ENCODE assay signal across 1 cellular context in the genomic region with DNA sequence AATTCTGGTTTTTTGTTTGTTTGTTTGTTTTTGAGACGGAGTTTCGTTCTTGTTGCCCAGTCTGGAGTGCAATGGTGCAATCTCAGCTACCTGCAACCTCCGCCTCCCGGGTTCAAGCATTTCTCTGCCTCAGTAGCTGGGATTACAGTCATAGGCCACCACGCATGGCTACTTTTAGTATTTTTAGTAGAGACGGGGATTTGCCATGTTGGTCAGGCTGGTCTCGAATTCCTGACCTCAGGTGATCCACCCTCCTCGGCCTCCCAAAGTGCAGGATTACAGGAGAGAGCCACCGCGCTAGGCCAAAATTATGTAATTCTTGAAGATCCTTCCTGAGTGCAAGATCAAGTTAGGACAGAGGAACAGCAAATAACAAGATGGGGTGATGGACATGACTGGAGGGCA.
TF ChIP-seq lines count a peak whose summit lies in the region.

No MANE protein-coding gene starts in this region.

TF ChIP-seq in HepG2, 621 proteins besides CTCF, POLR2A, EP300 and RAD21 (continued from another document and continues in another):
- no peak for TF ChIP-seq CREB1 (IDR thresholded peaks at IDR 0.05)
- peak; percentile 7; the same call in 1 of the 2 replicates for TF ChIP-seq CREB1 (CRISPR knock-in tag; IDR thresholded peaks at IDR 0.05)
- no peak; the same call in 1 of the 2 replicates for TF ChIP-seq KLF11 (CRISPR knock-in tag; IDR thresholded peaks at IDR 0.05)
- no peak for TF ChIP-seq HNRNPK (IDR thresholded peaks at IDR 0.05; ENCODE audit: low read depth, low read length, poor library complexity, severe bottlenecking)
- TF ChIP-seq CBX2 (IDR thresholded peaks at IDR 0.05; ENCODE audit: low read depth, low read length) = no peak
- no peak for TF ChIP-seq CBX2 (CRISPR knock-in tag; IDR thresholded peaks at IDR 0.05; ENCODE audit: low read depth)
- no peak for TF ChIP-seq ZBTB46 (CRISPR knock-in tag; IDR thresholded peaks at IDR 0.05; ENCODE audit: borderline replicate concordance)
- no peak for TF ChIP-seq ESRRA (CRISPR knock-in tag; IDR thresholded peaks at IDR 0.05; ENCODE audit: low read depth)
- 0 out of 2 replicates have a peak, but pooled peaks have one; percentile 4 for TF ChIP-seq ZNF30 (CRISPR knock-in tag; IDR thresholded peaks at IDR 0.05)
- TF ChIP-seq, protein P1, sequence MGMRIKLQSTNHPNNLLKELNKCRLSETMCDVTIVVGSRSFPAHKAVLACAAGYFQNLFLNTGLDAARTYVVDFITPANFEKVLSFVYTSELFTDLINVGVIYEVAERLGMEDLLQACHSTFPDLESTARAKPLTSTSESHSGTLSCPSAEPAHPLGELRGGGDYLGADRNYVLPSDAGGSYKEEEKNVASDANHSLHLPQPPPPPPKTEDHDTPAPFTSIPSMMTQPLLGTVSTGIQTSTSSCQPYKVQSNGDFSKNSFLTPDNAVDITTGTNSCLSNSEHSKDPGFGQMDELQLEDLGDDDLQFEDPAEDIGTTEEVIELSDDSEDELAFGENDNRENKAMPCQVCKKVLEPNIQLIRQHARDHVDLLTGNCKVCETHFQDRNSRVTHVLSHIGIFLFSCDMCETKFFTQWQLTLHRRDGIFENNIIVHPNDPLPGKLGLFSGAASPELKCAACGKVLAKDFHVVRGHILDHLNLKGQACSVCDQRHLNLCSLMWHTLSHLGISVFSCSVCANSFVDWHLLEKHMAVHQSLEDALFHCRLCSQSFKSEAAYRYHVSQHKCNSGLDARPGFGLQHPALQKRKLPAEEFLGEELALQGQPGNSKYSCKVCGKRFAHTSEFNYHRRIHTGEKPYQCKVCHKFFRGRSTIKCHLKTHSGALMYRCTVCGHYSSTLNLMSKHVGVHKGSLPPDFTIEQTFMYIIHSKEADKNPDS (CRISPR knock-in tag; IDR thresholded peaks at IDR 0.05) = no peak
- TF ChIP-seq ZNF337 (CRISPR knock-in tag; IDR thresholded peaks at IDR 0.05; ENCODE audit: borderline replicate concordance, low read depth) = peak; percentile 35; the same call in 1 of the 2 replicates
- TF ChIP-seq, protein P2, sequence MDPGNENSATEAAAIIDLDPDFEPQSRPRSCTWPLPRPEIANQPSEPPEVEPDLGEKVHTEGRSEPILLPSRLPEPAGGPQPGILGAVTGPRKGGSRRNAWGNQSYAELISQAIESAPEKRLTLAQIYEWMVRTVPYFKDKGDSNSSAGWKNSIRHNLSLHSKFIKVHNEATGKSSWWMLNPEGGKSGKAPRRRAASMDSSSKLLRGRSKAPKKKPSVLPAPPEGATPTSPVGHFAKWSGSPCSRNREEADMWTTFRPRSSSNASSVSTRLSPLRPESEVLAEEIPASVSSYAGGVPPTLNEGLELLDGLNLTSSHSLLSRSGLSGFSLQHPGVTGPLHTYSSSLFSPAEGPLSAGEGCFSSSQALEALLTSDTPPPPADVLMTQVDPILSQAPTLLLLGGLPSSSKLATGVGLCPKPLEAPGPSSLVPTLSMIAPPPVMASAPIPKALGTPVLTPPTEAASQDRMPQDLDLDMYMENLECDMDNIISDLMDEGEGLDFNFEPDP (CRISPR knock-in tag; conservative IDR thresholded peaks at IDR 0.05) = no peak
- TF ChIP-seq E2F5 (CRISPR knock-in tag; conservative IDR thresholded peaks at IDR 0.05) = no peak
- no peak for TF ChIP-seq PHF21A (CRISPR knock-in tag; IDR thresholded peaks at IDR 0.05)
- TF ChIP-seq, protein P3, sequence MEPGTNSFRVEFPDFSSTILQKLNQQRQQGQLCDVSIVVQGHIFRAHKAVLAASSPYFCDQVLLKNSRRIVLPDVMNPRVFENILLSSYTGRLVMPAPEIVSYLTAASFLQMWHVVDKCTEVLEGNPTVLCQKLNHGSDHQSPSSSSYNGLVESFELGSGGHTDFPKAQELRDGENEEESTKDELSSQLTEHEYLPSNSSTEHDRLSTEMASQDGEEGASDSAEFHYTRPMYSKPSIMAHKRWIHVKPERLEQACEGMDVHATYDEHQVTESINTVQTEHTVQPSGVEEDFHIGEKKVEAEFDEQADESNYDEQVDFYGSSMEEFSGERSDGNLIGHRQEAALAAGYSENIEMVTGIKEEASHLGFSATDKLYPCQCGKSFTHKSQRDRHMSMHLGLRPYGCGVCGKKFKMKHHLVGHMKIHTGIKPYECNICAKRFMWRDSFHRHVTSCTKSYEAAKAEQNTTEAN (CRISPR knock-in tag; conservative IDR thresholded peaks at IDR 0.05) = no peak
- 0 out of 2 replicates have a peak, but pooled peaks have one; percentile 6 for TF ChIP-seq ZNF670 (CRISPR knock-in tag; IDR thresholded peaks at IDR 0.05; ENCODE audit: borderline replicate concordance)
- TF ChIP-seq RBFOX2 (IDR thresholded peaks at IDR 0.05; ENCODE audit: low read depth, low read length) = no peak
- TF ChIP-seq TBX3 (IDR thresholded peaks at IDR 0.05; ENCODE audit: borderline replicate concordance) = no peak
- no peak for TF ChIP-seq ZNF570 (CRISPR knock-in tag; IDR thresholded peaks at IDR 0.05; ENCODE audit: borderline replicate concordance)
- TF ChIP-seq, protein P4, sequence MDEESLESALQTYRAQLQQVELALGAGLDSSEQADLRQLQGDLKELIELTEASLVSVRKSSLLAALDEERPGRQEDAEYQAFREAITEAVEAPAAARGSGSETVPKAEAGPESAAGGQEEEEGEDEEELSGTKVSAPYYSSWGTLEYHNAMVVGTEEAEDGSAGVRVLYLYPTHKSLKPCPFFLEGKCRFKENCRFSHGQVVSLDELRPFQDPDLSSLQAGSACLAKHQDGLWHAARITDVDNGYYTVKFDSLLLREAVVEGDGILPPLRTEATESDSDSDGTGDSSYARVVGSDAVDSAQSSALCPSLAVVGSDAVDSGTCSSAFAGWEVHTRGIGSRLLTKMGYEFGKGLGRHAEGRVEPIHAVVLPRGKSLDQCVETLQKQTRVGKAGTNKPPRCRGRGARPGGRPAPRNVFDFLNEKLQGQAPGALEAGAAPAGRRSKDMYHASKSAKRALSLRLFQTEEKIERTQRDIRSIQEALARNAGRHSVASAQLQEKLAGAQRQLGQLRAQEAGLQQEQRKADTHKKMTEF (CRISPR knock-in tag; IDR thresholded peaks at IDR 0.05) = no peak
- peak; percentile 27; the same call in 1 of the 2 replicates for TF ChIP-seq HDAC2 (CRISPR knock-in tag; IDR thresholded peaks at IDR 0.05)
- no peak for TF ChIP-seq SP4 (CRISPR knock-in tag; IDR thresholded peaks at IDR 0.05)
- 0 out of 2 replicates have a peak, but pooled peaks have one; percentile 4 for TF ChIP-seq ARID2 (CRISPR knock-in tag; IDR thresholded peaks at IDR 0.05; ENCODE audit: borderline replicate concordance)
- no peak for TF ChIP-seq MAFG (CRISPR knock-in tag; IDR thresholded peaks at IDR 0.05)
- TF ChIP-seq REPIN1 (CRISPR knock-in tag; IDR thresholded peaks at IDR 0.05; ENCODE audit: borderline replicate concordance, low read depth) = no peak
- no peak for TF ChIP-seq ZNF451 (CRISPR knock-in tag; IDR thresholded peaks at IDR 0.05)
- TF ChIP-seq, protein P5, sequence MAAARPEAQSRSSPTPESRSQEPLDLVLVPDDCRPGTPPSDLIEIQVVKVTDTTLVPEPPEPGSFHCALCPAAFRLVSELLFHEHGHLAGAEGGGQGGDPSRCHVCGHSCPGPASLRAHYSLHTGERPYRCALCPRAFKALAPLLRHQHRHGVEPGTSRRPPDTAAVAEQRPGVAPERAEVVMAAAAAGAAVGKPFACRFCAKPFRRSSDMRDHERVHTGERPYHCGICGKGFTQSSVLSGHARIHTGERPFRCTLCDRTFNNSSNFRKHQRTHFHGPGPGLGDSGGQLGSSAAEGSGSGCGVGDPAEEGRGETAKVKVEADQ (CRISPR knock-in tag; IDR thresholded peaks at IDR 0.05; ENCODE audit: borderline replicate concordance) = no peak; the same call in 1 of the 2 replicates
- TF ChIP-seq HMGXB4 (CRISPR knock-in tag; IDR thresholded peaks at IDR 0.05; ENCODE audit: borderline replicate concordance in 1 of 2, low read depth in 1 of 2) = no peak
- TF ChIP-seq ZNF263 (CRISPR knock-in tag; IDR thresholded peaks at IDR 0.05) = no peak
- TF ChIP-seq, protein P6, sequence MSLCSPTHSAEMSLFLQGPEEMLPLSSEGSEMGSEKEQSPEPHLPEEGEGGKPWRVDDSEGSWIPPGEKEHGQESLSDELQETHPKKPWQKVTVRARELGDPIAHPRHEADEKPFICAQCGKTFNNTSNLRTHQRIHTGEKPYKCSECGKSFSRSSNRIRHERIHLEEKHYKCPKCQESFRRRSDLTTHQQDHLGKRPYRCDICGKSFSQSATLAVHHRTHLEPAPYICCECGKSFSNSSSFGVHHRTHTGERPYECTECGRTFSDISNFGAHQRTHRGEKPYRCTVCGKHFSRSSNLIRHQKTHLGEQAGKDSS (CRISPR knock-in tag; IDR thresholded peaks at IDR 0.05; ENCODE audit: borderline replicate concordance, low read depth) = no peak
- TF ChIP-seq MLX (CRISPR knock-in tag; IDR thresholded peaks at IDR 0.05) = no peak; the same call in 1 of the 2 replicates
- TF ChIP-seq ZHX1 (CRISPR knock-in tag; IDR thresholded peaks at IDR 0.05; ENCODE audit: low read depth) = no peak; the same call in 1 of the 2 replicates
- no peak for TF ChIP-seq PCBP1 (IDR thresholded peaks at IDR 0.05; ENCODE audit: borderline replicate concordance, low read depth, low read length)
- TF ChIP-seq, protein P7, sequence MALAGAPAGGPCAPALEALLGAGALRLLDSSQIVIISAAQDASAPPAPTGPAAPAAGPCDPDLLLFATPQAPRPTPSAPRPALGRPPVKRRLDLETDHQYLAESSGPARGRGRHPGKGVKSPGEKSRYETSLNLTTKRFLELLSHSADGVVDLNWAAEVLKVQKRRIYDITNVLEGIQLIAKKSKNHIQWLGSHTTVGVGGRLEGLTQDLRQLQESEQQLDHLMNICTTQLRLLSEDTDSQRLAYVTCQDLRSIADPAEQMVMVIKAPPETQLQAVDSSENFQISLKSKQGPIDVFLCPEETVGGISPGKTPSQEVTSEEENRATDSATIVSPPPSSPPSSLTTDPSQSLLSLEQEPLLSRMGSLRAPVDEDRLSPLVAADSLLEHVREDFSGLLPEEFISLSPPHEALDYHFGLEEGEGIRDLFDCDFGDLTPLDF (CRISPR knock-in tag; IDR thresholded peaks at IDR 0.05) = no peak
